Comparison of ENCODE assay signal across 25 cellular contexts in the genomic region with DNA sequence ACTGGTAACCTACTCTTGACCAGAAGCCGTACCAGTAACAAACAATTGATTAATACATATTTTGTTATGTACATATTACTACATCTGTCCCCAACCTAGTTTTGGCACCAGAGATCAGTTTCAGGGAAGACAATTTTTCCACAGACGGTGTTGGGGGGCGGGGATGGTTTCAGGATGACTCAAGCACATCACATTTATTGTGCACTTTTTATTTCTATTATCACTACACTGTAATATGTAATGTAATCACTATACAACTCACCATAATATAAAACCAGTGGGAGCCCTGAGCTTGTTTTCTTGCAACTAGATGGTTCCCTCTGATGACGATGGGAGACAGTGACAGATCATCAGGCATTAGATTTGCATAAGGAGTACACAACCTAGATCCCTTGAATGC. TPM values are rescaled to one million over a fixed set of nuclear protein-coding genes. Genes with fewer than 3 reads are reported as not detected.
DNase-seq lines count a peak whose midpoint lies in the region; ATAC-seq and TF ChIP-seq lines count a peak whose summit lies in the region.
"Had no signal": no experiment of that assay in that cellular context is flagged by ENCODE, and none has a peak within 500 bp of the region (broad histone marks: within the 10 kb centered on the region; RNA-seq: fewer than 3 reads in every experiment).

No MANE protein-coding gene starts in this region.

- peak overlapping the region; percentile 9 for H3K4me3 Mint-ChIP-seq in activated naive CD4-positive, alpha-beta T cell treated with anti-CD3 and anti-CD28 coated beads, Interleukin-2, amount 50 U/mL, for 24 hours
- H3K4me3 Mint-ChIP-seq in activated naive CD4-positive, alpha-beta T cell treated with anti-CD3 and anti-CD28 coated beads, Interleukin-2, amount 10 ng/mL, durations not matched to agents 7 days and 5 days = no peak overlapping the region
- H3K4me3 Mint-ChIP-seq in activated T-helper 1 cell treated with anti-CD3 and anti-CD28 coated beads, Interleukin-12 subunit alpha, Interleukin-12 subunit beta, Interleukin-2, Interleukin-4 antibody, amounts not matched to agents 30 ng/mL and 10 ng/mL and 1 ng/mL, durations not matched to agents 14 hours and 24 hours and 36 hours = peak overlapping the region; percentile 51
- no peak overlapping the region for H3K4me3 Mint-ChIP-seq in HFFc6
- H3K4me3 Mint-ChIP-seq: CD14-positive monocyte; naive thymus-derived CD4-positive, alpha-beta T cell; stimulated activated naive B cell treated with anti-CD40 and anti-IgM and Interleukin-4, amounts not matched to agents 10 μg/mL and 1 μg/mL and 100 μg/mL, for 72 hours had no signal

- no peak for ATAC-seq in GM19455 (IDR thresholded peaks at IDR 0.05; ENCODE audit: unreplicated experiment)
- ATAC-seq: gastrocnemius medialis; naive thymus-derived CD4-positive, alpha-beta T cell; psoas muscle; sciatic nerve; stimulated activated naive B cell treated with anti-CD40 and anti-IgM and Interleukin-4, amounts not matched to agents 10 μg/mL and 1 μg/mL and 100 μg/mL, for 72 hours had no signal

- H3K27ac Mint-ChIP-seq in activated naive CD4-positive, alpha-beta T cell treated with anti-CD3 and anti-CD28 coated beads, Interleukin-2, amount 50 U/mL, for 24 hours = peak overlapping the region; percentile 5
- no peak overlapping the region for H3K27ac Mint-ChIP-seq in activated naive CD4-positive, alpha-beta T cell treated with anti-CD3 and anti-CD28 coated beads, Interleukin-2, amount 10 ng/mL, durations not matched to agents 7 days and 5 days
- H3K27ac Mint-ChIP-seq in activated T-helper 1 cell treated with anti-CD3 and anti-CD28 coated beads, Interleukin-12 subunit alpha, Interleukin-12 subunit beta, Interleukin-2, Interleukin-4 antibody, amounts not matched to agents 30 ng/mL and 10 ng/mL and 1 ng/mL, durations not matched to agents 14 hours and 24 hours and 36 hours = peak overlapping the region; percentile 80
- no peak overlapping the region for H3K27ac Mint-ChIP-seq in HFFc6
- H3K27ac Mint-ChIP-seq: stimulated activated naive B cell treated with anti-CD40 and anti-IgM and Interleukin-4, amounts not matched to agents 10 μg/mL and 1 μg/mL and 100 μg/mL, for 72 hours had no signal

- intact Hi-C loops in activated T-helper 1 cell treated with anti-CD3 and anti-CD28 coated beads, Interleukin-12 subunit alpha, Interleukin-12 subunit beta, Interleukin-2, Interleukin-4 antibody, amounts not matched to agents 30 ng/mL and 10 ng/mL and 1 ng/mL, durations not matched to agents 14 hours and 24 hours and 36 hours (cut with micrococcal nuclease) = no loop called here

- H3K27me3 Mint-ChIP-seq in activated naive CD4-positive, alpha-beta T cell treated with anti-CD3 and anti-CD28 coated beads, Interleukin-2, amount 50 U/mL, for 24 hours = no peaks in the 10 kb centered on the region
- H3K27me3 Mint-ChIP-seq in activated naive CD4-positive, alpha-beta T cell treated with anti-CD3 and anti-CD28 coated beads, Interleukin-2, amount 10 ng/mL, durations not matched to agents 7 days and 5 days = no peaks in the 10 kb centered on the region
- no peaks in the 10 kb centered on the region for H3K27me3 Mint-ChIP-seq in activated T-helper 1 cell treated with anti-CD3 and anti-CD28 coated beads, Interleukin-12 subunit alpha, Interleukin-12 subunit beta, Interleukin-2, Interleukin-4 antibody, amounts not matched to agents 30 ng/mL and 10 ng/mL and 1 ng/mL, durations not matched to agents 14 hours and 24 hours and 36 hours (ENCODE audit: insufficient read depth)
- no peaks in the 10 kb centered on the region; the same call in 1 of the 2 replicates for H3K27me3 Mint-ChIP-seq in HFFc6 (ENCODE audit: insufficient read depth)
- H3K27me3 Mint-ChIP-seq: naive thymus-derived CD4-positive, alpha-beta T cell; stimulated activated naive B cell treated with anti-CD40 and anti-IgM and Interleukin-4, amounts not matched to agents 10 μg/mL and 1 μg/mL and 100 μg/mL, for 72 hours had no signal

- DNase-seq in activated CD4-positive, alpha-beta T cell treated with anti-CD3 and anti-CD28 coated beads for 48 hours = peak; percentile 44
- no peak for DNase-seq in activated CD4-positive, alpha-beta T cell treated with anti-CD3 and anti-CD28 coated beads for 4 hours
- no peak for DNase-seq in activated naive CD4-positive, alpha-beta T cell treated with anti-CD3 and anti-CD28 coated beads, Interleukin-2, amount 10 ng/mL, durations not matched to agents 7 days and 5 days
- no peak for DNase-seq in activated T-helper 1 cell treated with anti-CD3 and anti-CD28 coated beads, Interleukin-12 subunit alpha, Interleukin-12 subunit beta, Interleukin-2, Interleukin-4 antibody, amounts not matched to agents 30 ng/mL and 10 ng/mL and 1 ng/mL, durations not matched to agents 14 hours and 24 hours and 36 hours (ENCODE audit: low spot score)
- peak; percentile 44 for DNase-seq in stimulated activated CD4-positive, alpha-beta T cell treated with anti-CD3 and anti-CD28 coated beads, Interleukin-4, amount 100 ng/mL, for 24 hours
- DNase-seq in HFFc6 = no peak
- DNase-seq: activated CD4-positive, CD25-positive, alpha-beta regulatory T cell; effector CD4-positive, alpha-beta T cell; gastrocnemius medialis; naive thymus-derived CD4-positive, alpha-beta T cell; NCI-H1417; NCI-H2029 treated with DMSO at 0.1 percent for 48 hours; NCI-H524 treated with DMSO at 0.1 percent for 48 hours; occipital lobe; psoas muscle; stimulated activated naive B cell treated with anti-CD40 and anti-IgM and Interleukin-4, amounts not matched to agents 10 μg/mL and 1 μg/mL and 100 μg/mL, for 72 hours; T-helper 1 cell had no signal

- TF ChIP-seq CTCF in HFFc6 (IDR thresholded peaks at IDR 0.05) = no peak

- peaks cover 46% of the 10 kb centered on the region for H3K4me1 Mint-ChIP-seq in activated naive CD4-positive, alpha-beta T cell treated with anti-CD3 and anti-CD28 coated beads, Interleukin-2, amount 50 U/mL, for 24 hours
- H3K4me1 Mint-ChIP-seq in activated naive CD4-positive, alpha-beta T cell treated with anti-CD3 and anti-CD28 coated beads, Interleukin-2, amount 10 ng/mL, durations not matched to agents 7 days and 5 days = peaks cover 39% of the 10 kb centered on the region
- peaks cover 57% of the 10 kb centered on the region for H3K4me1 Mint-ChIP-seq in activated T-helper 1 cell treated with anti-CD3 and anti-CD28 coated beads, Interleukin-12 subunit alpha, Interleukin-12 subunit beta, Interleukin-2, Interleukin-4 antibody, amounts not matched to agents 30 ng/mL and 10 ng/mL and 1 ng/mL, durations not matched to agents 14 hours and 24 hours and 36 hours (ENCODE audit: low read depth)
- H3K4me1 Mint-ChIP-seq in HFFc6 (ENCODE audit: low read depth) = peaks cover 4% of the 10 kb centered on the region
- H3K4me1 Mint-ChIP-seq: CD14-positive monocyte; stimulated activated naive B cell treated with anti-CD40 and anti-IgM and Interleukin-4, amounts not matched to agents 10 μg/mL and 1 μg/mL and 100 μg/mL, for 72 hours had no signal

- no peaks in the 10 kb centered on the region for H3K9me3 Mint-ChIP-seq in activated naive CD4-positive, alpha-beta T cell treated with anti-CD3 and anti-CD28 coated beads, Interleukin-2, amount 50 U/mL, for 24 hours
- H3K9me3 Mint-ChIP-seq in activated naive CD4-positive, alpha-beta T cell treated with anti-CD3 and anti-CD28 coated beads, Interleukin-2, amount 10 ng/mL, durations not matched to agents 7 days and 5 days = peaks cover 3% of the 10 kb centered on the region
- peaks cover 5% of the 10 kb centered on the region for H3K9me3 Mint-ChIP-seq in activated T-helper 1 cell treated with anti-CD3 and anti-CD28 coated beads, Interleukin-12 subunit alpha, Interleukin-12 subunit beta, Interleukin-2, Interleukin-4 antibody, amounts not matched to agents 30 ng/mL and 10 ng/mL and 1 ng/mL, durations not matched to agents 14 hours and 24 hours and 36 hours
- H3K9me3 Mint-ChIP-seq in HFFc6 = no peaks in the 10 kb centered on the region
- H3K9me3 Mint-ChIP-seq: activated naive CD4-positive, alpha-beta T cell treated with anti-CD3 and anti-CD28 coated beads, Interleukin-2, amount 50 U/mL, for 72 hours had no signal

- CTCF ChIA-PET in activated naive CD4-positive, alpha-beta T cell treated with anti-CD3 and anti-CD28 coated beads, Interleukin-2, amount 10 ng/mL, durations not matched to agents 7 days and 5 days (lab: Charles Lee) = interaction anchor here (1.1 to 1.7 kb wide), 2 partner anchors 15 to 76 kb away, joined by 3 to 4 read pairs; no protein-coding TSS in a partner anchor

- H3K36me3 Mint-ChIP-seq in activated naive CD4-positive, alpha-beta T cell treated with anti-CD3 and anti-CD28 coated beads, Interleukin-2, amount 50 U/mL, for 24 hours = peaks cover 23% of the 10 kb centered on the region
- H3K36me3 Mint-ChIP-seq in activated naive CD4-positive, alpha-beta T cell treated with anti-CD3 and anti-CD28 coated beads, Interleukin-2, amount 10 ng/mL, durations not matched to agents 7 days and 5 days = peaks cover 85% of the 10 kb centered on the region
- peaks cover 72% of the 10 kb centered on the region for H3K36me3 Mint-ChIP-seq in activated T-helper 1 cell treated with anti-CD3 and anti-CD28 coated beads, Interleukin-12 subunit alpha, Interleukin-12 subunit beta, Interleukin-2, Interleukin-4 antibody, amounts not matched to agents 30 ng/mL and 10 ng/mL and 1 ng/mL, durations not matched to agents 14 hours and 24 hours and 36 hours (ENCODE audit: low read depth)
- H3K36me3 Mint-ChIP-seq in HFFc6 (ENCODE audit: low read depth) = peaks cover 73% of the 10 kb centered on the region

RNA-seq across cellular contexts. Expression of a gene that starts 15.5 kb away (rescaled TPM):
- total RNA-seq in activated T-helper 1 cell treated with anti-CD3 and anti-CD28 coated beads, Interleukin-12 subunit alpha, Interleukin-12 subunit beta, Interleukin-2, Interleukin-4 antibody, amounts not matched to agents 30 ng/mL and 10 ng/mL and 1 ng/mL, durations not matched to agents 14 hours and 24 hours and 36 hours = 79.3 and 81.0 TPM in 2 replicates
- 10 to 100 TPM; 19.8 to 24.5 (median 22.0) TPM for total RNA-seq in HFFc6 (2021; fragmentation: NEBNext Ultra II Directional; extraction: Animal tissue kit (Norgen Biotek cat#: 25700))

RNA-seq across cellular contexts. Expression of a gene that starts 20.4 kb away (rescaled TPM):
- total RNA-seq in activated T-helper 1 cell treated with anti-CD3 and anti-CD28 coated beads, Interleukin-12 subunit alpha, Interleukin-12 subunit beta, Interleukin-2, Interleukin-4 antibody, amounts not matched to agents 30 ng/mL and 10 ng/mL and 1 ng/mL, durations not matched to agents 14 hours and 24 hours and 36 hours = 509 and 524 TPM in 2 replicates
- total RNA-seq in HFFc6 (2021; fragmentation: NEBNext Ultra II Directional; extraction: Animal tissue kit (Norgen Biotek cat#: 25700)) = 100 to 1,000 TPM; 177 to 231 (median 226) TPM

RNA-seq across cellular contexts. Expression of a gene that starts 21.5 kb away (rescaled TPM):
- total RNA-seq in activated T-helper 1 cell treated with anti-CD3 and anti-CD28 coated beads, Interleukin-12 subunit alpha, Interleukin-12 subunit beta, Interleukin-2, Interleukin-4 antibody, amounts not matched to agents 30 ng/mL and 10 ng/mL and 1 ng/mL, durations not matched to agents 14 hours and 24 hours and 36 hours = 142 and 161 TPM in 2 replicates
- 10 to 100 TPM; 31.1 to 44.9 (median 38.5) TPM for total RNA-seq in HFFc6 (2021; fragmentation: NEBNext Ultra II Directional; extraction: Animal tissue kit (Norgen Biotek cat#: 25700))

RNA-seq across cellular contexts. Expression of a gene that starts 36.1 kb away (rescaled TPM):
- total RNA-seq in activated T-helper 1 cell treated with anti-CD3 and anti-CD28 coated beads, Interleukin-12 subunit alpha, Interleukin-12 subunit beta, Interleukin-2, Interleukin-4 antibody, amounts not matched to agents 30 ng/mL and 10 ng/mL and 1 ng/mL, durations not matched to agents 14 hours and 24 hours and 36 hours = 83.9 and 92.3 TPM in 2 replicates
- 100 to 1,000 TPM in 3 of 6 experiments, 10 to 100 TPM in 3; 91.8 to 119 (median 99.1) TPM for total RNA-seq in HFFc6 (2021; fragmentation: NEBNext Ultra II Directional; extraction: Animal tissue kit (Norgen Biotek cat#: 25700))

RNA-seq across cellular contexts. Expression of a gene that starts 55.3 kb away (rescaled TPM):
- 0.26 TPM in 1 of 2 replicates, not detected in the other for total RNA-seq in activated T-helper 1 cell treated with anti-CD3 and anti-CD28 coated beads, Interleukin-12 subunit alpha, Interleukin-12 subunit beta, Interleukin-2, Interleukin-4 antibody, amounts not matched to agents 30 ng/mL and 10 ng/mL and 1 ng/mL, durations not matched to agents 14 hours and 24 hours and 36 hours
- total RNA-seq in HFFc6 (2021; fragmentation: NEBNext Ultra II Directional; extraction: Animal tissue kit (Norgen Biotek cat#: 25700)) = 1 to 10 TPM in 4 of 6 experiments, under 1 TPM in 1, not detected in 1; 0.54 to 3.9 (median 2.8) TPM
- total RNA-seq: A172; activated naive CD4-positive, alpha-beta T cell treated with anti-CD3 and anti-CD28 coated beads, Interleukin-2, amount 50 U/mL, for 72 hours; bronchial epithelial cell; naive thymus-derived CD4-positive, alpha-beta T cell; occipital lobe; thoracic aorta had no signal

Comparison
In these comparisons a context has a peak if more than half of its experiments do, and no peak if none do; other contexts are left out.
1. DNase-seq: peak in activated CD4-positive, alpha-beta T cell treated with anti-CD3 and anti-CD28 coated beads for 48 hours (single experiment) and stimulated activated CD4-positive, alpha-beta T cell treated with anti-CD3 and anti-CD28 coated beads, Interleukin-4, amount 100 ng/mL, for 24 hours (single experiment); none in activated CD4-positive, alpha-beta T cell treated with anti-CD3 and anti-CD28 coated beads for 4 hours (0 of 2), activated naive CD4-positive, alpha-beta T cell treated with anti-CD3 and anti-CD28 coated beads, Interleukin-2, amount 10 ng/mL, durations not matched to agents 7 days and 5 days (single experiment), activated T-helper 1 cell treated with anti-CD3 and anti-CD28 coated beads, Interleukin-12 subunit alpha, Interleukin-12 subunit beta, Interleukin-2, Interleukin-4 antibody, amounts not matched to agents 30 ng/mL and 10 ng/mL and 1 ng/mL, durations not matched to agents 14 hours and 24 hours and 36 hours (single experiment) and HFFc6 (single experiment).
2. H3K27ac Mint-ChIP-seq: peak in activated naive CD4-positive, alpha-beta T cell treated with anti-CD3 and anti-CD28 coated beads, Interleukin-2, amount 50 U/mL, for 24 hours (single experiment) and activated T-helper 1 cell treated with anti-CD3 and anti-CD28 coated beads, Interleukin-12 subunit alpha, Interleukin-12 subunit beta, Interleukin-2, Interleukin-4 antibody, amounts not matched to agents 30 ng/mL and 10 ng/mL and 1 ng/mL, durations not matched to agents 14 hours and 24 hours and 36 hours (single experiment); none in activated naive CD4-positive, alpha-beta T cell treated with anti-CD3 and anti-CD28 coated beads, Interleukin-2, amount 10 ng/mL, durations not matched to agents 7 days and 5 days (single experiment) and HFFc6 (single experiment).
3. H3K4me3 Mint-ChIP-seq: peak in activated naive CD4-positive, alpha-beta T cell treated with anti-CD3 and anti-CD28 coated beads, Interleukin-2, amount 50 U/mL, for 24 hours (single experiment) and activated T-helper 1 cell treated with anti-CD3 and anti-CD28 coated beads, Interleukin-12 subunit alpha, Interleukin-12 subunit beta, Interleukin-2, Interleukin-4 antibody, amounts not matched to agents 30 ng/mL and 10 ng/mL and 1 ng/mL, durations not matched to agents 14 hours and 24 hours and 36 hours (single experiment); none in activated naive CD4-positive, alpha-beta T cell treated with anti-CD3 and anti-CD28 coated beads, Interleukin-2, amount 10 ng/mL, durations not matched to agents 7 days and 5 days (single experiment) and HFFc6 (single experiment).